ENCODE assay signal across 28 cellular contexts in the genomic region with DNA sequence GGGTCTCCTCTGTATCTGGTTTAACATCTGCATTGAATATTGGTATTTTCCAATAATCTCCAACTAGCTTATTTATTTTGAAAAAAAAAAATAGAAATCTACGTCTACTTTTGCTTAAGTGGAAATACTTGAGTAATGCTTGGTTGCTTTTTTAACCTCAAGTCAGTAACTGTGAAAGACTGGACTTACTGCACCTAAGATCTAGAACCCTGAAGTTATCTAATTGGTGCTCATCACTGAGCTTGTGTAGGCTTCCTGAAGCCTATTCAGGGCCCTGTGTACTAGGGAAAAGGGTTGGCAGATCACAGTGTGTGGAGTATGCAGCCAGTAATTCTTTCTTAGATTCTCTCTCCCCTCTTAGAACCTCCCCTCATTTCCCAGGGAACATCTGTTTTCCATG. TPM values are rescaled to one million over a fixed set of nuclear protein-coding genes. Genes with fewer than 3 reads are reported as not detected.
DNase-seq lines count a peak whose midpoint lies in the region; ATAC-seq and TF ChIP-seq lines count a peak whose summit lies in the region.
"Had no signal": no experiment of that assay in that cellular context is flagged by ENCODE, and none has a peak within 500 bp of the region (broad histone marks: within the 10 kb centered on the region; RNA-seq: fewer than 3 reads in every experiment).

No MANE protein-coding gene starts in this region.

- ATAC-seq in GM18511 (IDR thresholded peaks at IDR 0.05; ENCODE audit: unreplicated experiment) (peak; percentile 43), GM21825 (IDR thresholded peaks at IDR 0.05; ENCODE audit: unreplicated experiment) (peak; percentile 48), HG03103 (IDR thresholded peaks at IDR 0.05; ENCODE audit: low read depth, unreplicated experiment) (peak; percentile 42)
- ATAC-seq: activated CD8-positive, alpha-beta memory T cell treated with anti-CD3 and anti-CD28 coated beads, Interleukin-2, amount 10 ng/mL, durations not matched to agents 7 days and 5 days; esophagus mucosa; psoas muscle had no signal

- H3K4me3 ChIP-seq in osteoblast (ENCODE audit: insufficient read depth, low read length) = no peak overlapping the region
- H3K4me3 ChIP-seq: colonic mucosa, HAP-1, psoas muscle, skin epidermis had no signal

- no peak for TF ChIP-seq CTCF in osteoblast (IDR thresholded peaks at IDR 0.05; ENCODE audit: extremely low read depth, low read depth, low read length)

- no peaks in the 10 kb centered on the region for H3K27me3 ChIP-seq in osteoblast (ENCODE audit: insufficient read depth, low read length)
- H3K27me3 ChIP-seq: colonic mucosa had no signal

- no peaks in the 10 kb centered on the region for H3K36me3 ChIP-seq in osteoblast (ENCODE audit: insufficient read depth, low read length)
- H3K36me3 ChIP-seq: colonic mucosa, HAP-1, neutrophil had no signal

- peaks cover 5% of the 10 kb centered on the region for H4K20me1 ChIP-seq in osteoblast (ENCODE audit: insufficient read depth, low read length)

- H3K9me3 ChIP-seq in osteoblast (ENCODE audit: low read depth, low read length) = no peaks in the 10 kb centered on the region
- H3K9me3 ChIP-seq: colonic mucosa, HAP-1, neutrophil, psoas muscle, SK-N-SH had no signal

- H3K27ac ChIP-seq in osteoblast (ENCODE audit: low read depth, low read length) = peak overlapping the region; percentile 92
- H3K27ac ChIP-seq: colonic mucosa, HL-60, neutrophil, psoas muscle, skin epidermis had no signal

- no peak overlapping the region for H3K4me2 ChIP-seq in osteoblast (ENCODE audit: insufficient read depth, low read length)
- H3K4me2 ChIP-seq: SK-N-SH had no signal

- H3K79me2 ChIP-seq in osteoblast (ENCODE audit: insufficient read depth, low read length) = peaks cover 3% of the 10 kb centered on the region

- DNase-seq in osteoblast (ENCODE audit: insufficient read length, low spot score, missing footprints) (no peak), HUDEP-2 (lab: John Stamatoyannopoulos, UW; ENCODE audit: unreplicated experiment in 76 of 76) (no peak), ecto neural progenitor cell (ENCODE audit: low spot score) (no peak)
- no peak for DNase-seq in activated CD8-positive, alpha-beta memory T cell treated with anti-CD3 and anti-CD28 coated beads for 24 hours
- DNase-seq: ACHN; activated CD4-positive, alpha-beta T cell treated with anti-CD3 and anti-CD28 coated beads for 48 hours; activated CD8-positive, alpha-beta memory T cell treated with anti-CD3 and anti-CD28 coated beads, Interleukin-2, amount 10 ng/mL, durations not matched to agents 7 days and 5 days; anterior cingulate cortex; C1 segment of cervical spinal cord; colonic mucosa; hippocampal formation; immature natural killer cell; NCI-H1092; NCI-H187; NCI-H69; psoas muscle; SK-N-SH; stimulated activated CD4-positive, alpha-beta T cell treated with anti-CD3 and anti-CD28 coated beads, Interleukin-2, amount 100 ng/mL, for 24 hours; substantia nigra had no signal

- H3K4me1 ChIP-seq in osteoblast (ENCODE audit: insufficient read depth, low read length) = peaks cover 41% of the 10 kb centered on the region
- H3K4me1 ChIP-seq: psoas muscle had no signal

- H2AFZ ChIP-seq in osteoblast (ENCODE audit: low read length) = no peak overlapping the region

RNA-seq across cellular contexts. Expression of gene SLC1A1, which starts 16.2 kb away (rescaled TPM):
- total RNA-seq in osteoblast = 20.0 and 25.7 TPM in 2 replicates
- total RNA-seq: T-helper 2 cell treated with Interferon-gamma antibody and Interleukin-4, amounts not matched to agents 100 ng/mL and 5 ng/mL, for 36 hours had no signal
